Comparison of ENCODE assay signal across 15 cellular contexts in genomic region chr2:110994250-110994961, GRCh38.
A peak's percentile ranks its signal among the peaks of the same experiment; 100 is the strongest.
DNase-seq lines count a peak whose midpoint lies in the region; ATAC-seq and TF ChIP-seq lines count a peak whose summit lies in the region.
"Had no signal": no experiment of that assay in that cellular context is flagged by ENCODE, and none has a peak within 500 bp of the region (broad histone marks: within the 10 kb centered on the region; RNA-seq: fewer than 3 reads in every experiment).

No MANE protein-coding gene starts in this region.

- no peak overlapping the region for H3K27ac ChIP-seq in CD4-positive, alpha-beta T cell (ENCODE audit: low read depth, low read length)
- H3K27ac ChIP-seq in Karpas-422 (ENCODE audit: low read length) (no peak overlapping the region), SU-DHL-6 (ENCODE audit: low read depth, low read length) (no peak overlapping the region)
- H3K27ac ChIP-seq: pancreas had no signal

- H3K36me3 Mint-ChIP-seq in CD4-positive, alpha-beta T cell (ENCODE audit: low read depth) = no peaks in the 10 kb centered on the region
- H3K36me3 Mint-ChIP-seq in naive B cell = peaks cover 0 to 7% of the 10 kb centered on the region in 2 donors
- H3K36me3 Mint-ChIP-seq: stimulated activated effector memory CD8-positive, alpha-beta T cell treated with anti-CD3 and anti-CD28 coated beads, Interleukin-12 subunit alpha, Interleukin-12 subunit beta, amount 100 ng/mL, for 72 hours had no signal

- no peaks in the 10 kb centered on the region for H4K20me1 ChIP-seq in Karpas-422 (ENCODE audit: insufficient read depth, low read depth, low read length)
- H4K20me1 ChIP-seq in SU-DHL-6 (ENCODE audit: low read depth, low read length) = no peaks in the 10 kb centered on the region

- H3K36me3 ChIP-seq in Karpas-422 (ENCODE audit: insufficient read depth, low read length) (no peaks in the 10 kb centered on the region), SU-DHL-6 (ENCODE audit: low read length) (no peaks in the 10 kb centered on the region; the same call in 1 of the 2 replicates)
- H3K36me3 ChIP-seq: pancreas had no signal

- H3K9me2 ChIP-seq in Karpas-422 (replicated peaks; ENCODE audit: insufficient read depth, low read length) (no peaks in the 10 kb centered on the region), SU-DHL-6 (replicated peaks; ENCODE audit: insufficient read depth, low read length) (no peaks in the 10 kb centered on the region)

- no peak for ATAC-seq in CD4-positive, alpha-beta T cell (ENCODE audit: poor library complexity)
- ATAC-seq in naive B cell (ENCODE audit: low read depth in 2 of 2) = peak; percentile 34 to 51
- no peak for ATAC-seq in HG02571 (IDR thresholded peaks at IDR 0.05; ENCODE audit: unreplicated experiment)
- no peak for ATAC-seq in SK-N-SH treated with all-trans-retinoic acid at 6 μM for 48 hours
- ATAC-seq: GM23338 had no signal

- H3K4me3 Mint-ChIP-seq in CD4-positive, alpha-beta T cell = peak overlapping the region; percentile 8
- H3K4me3 Mint-ChIP-seq in naive B cell = peak overlapping the region in 6 of 8 donors; percentile 13 to 68 (median 50)
- H3K4me3 Mint-ChIP-seq: GM23338; stimulated activated effector memory CD8-positive, alpha-beta T cell treated with anti-CD3 and anti-CD28 coated beads, Interleukin-12 subunit alpha, Interleukin-12 subunit beta, amount 100 ng/mL, for 72 hours had no signal

- POLR2A ChIA-PET in CD4-positive, alpha-beta T cell (lab: Charles Lee) = no interaction called here

- H3K27me3 Mint-ChIP-seq in CD4-positive, alpha-beta T cell = peaks cover 18% of the 10 kb centered on the region
- H3K27me3 Mint-ChIP-seq in naive B cell = peaks cover 0 to 4% (median 0%) of the 10 kb centered on the region in 3 donors

- no peaks in the 10 kb centered on the region for H3K9me3 ChIP-seq in CD4-positive, alpha-beta T cell (ENCODE audit: control insufficient read depth, low read length)
- no peaks in the 10 kb centered on the region for H3K9me3 ChIP-seq in Karpas-422 (ENCODE audit: low read length)
- no peaks in the 10 kb centered on the region for H3K9me3 ChIP-seq in SU-DHL-6 (ENCODE audit: insufficient read depth, low read length)
- H3K9me3 ChIP-seq: pancreas had no signal

- H3K4me1 ChIP-seq in Karpas-422 (ENCODE audit: low read length) = peaks cover 22% of the 10 kb centered on the region
- H3K4me1 ChIP-seq: pancreas had no signal

- CTCF ChIA-PET in CD4-positive, alpha-beta T cell (lab: Charles Lee) = no interaction called here

- H3K4me2 ChIP-seq in Karpas-422 (ENCODE audit: low read depth, low read length, poor library complexity, severe bottlenecking) = peak overlapping the region; percentile 57
- peak overlapping the region; percentile 30 for H3K4me2 ChIP-seq in SU-DHL-6 (ENCODE audit: low read depth, low read length, poor library complexity, severe bottlenecking)
- H3K4me2 ChIP-seq: GM23338 had no signal

- no peak overlapping the region for H3K9ac ChIP-seq in Karpas-422 (ENCODE audit: low read length)
- no peak overlapping the region for H3K9ac ChIP-seq in SU-DHL-6 (ENCODE audit: low read length)

- peaks cover 3% of the 10 kb centered on the region for H3K9me3 Mint-ChIP-seq in CD4-positive, alpha-beta T cell
- H3K9me3 Mint-ChIP-seq in naive B cell = peaks cover 0 to 10% (median 5%) of the 10 kb centered on the region in 7 donors
- H3K9me3 Mint-ChIP-seq: GM23338; stimulated activated effector memory CD8-positive, alpha-beta T cell treated with anti-CD3 and anti-CD28 coated beads, Interleukin-12 subunit alpha, Interleukin-12 subunit beta, amount 100 ng/mL, for 72 hours had no signal

- intact Hi-C loops in CD4-positive, alpha-beta T cell (cut with DNase I, micrococcal nuclease) = no loop called here

- DNase-seq in CD4-positive, alpha-beta T cell = no peak
- DNase-seq in Karpas-422 = peak; percentile 76
- no peak for DNase-seq in naive B cell
- DNase-seq in superior temporal gyrus (ENCODE audit: extremely low spot score) = no peak
- no peak for DNase-seq in AG08395 (ENCODE audit: low spot score)
- DNase-seq: amygdala; effector CD4-positive, alpha-beta T cell; glutamatergic neuron; stimulated activated CD4-positive, alpha-beta T cell treated with anti-CD3 and anti-CD28 coated beads, Interleukin-1b, Interleukin-23, amount 100 ng/mL, for 48 hours had no signal

- no peaks in the 10 kb centered on the region for H3K27me3 ChIP-seq in CD4-positive, alpha-beta T cell (ENCODE audit: control insufficient read depth, insufficient read depth, low read length)
- H3K27me3 ChIP-seq in Karpas-422 (ENCODE audit: low read length) = no peaks in the 10 kb centered on the region
- no peaks in the 10 kb centered on the region for H3K27me3 ChIP-seq in SU-DHL-6 (ENCODE audit: low read length)

- H3K79me2 ChIP-seq in Karpas-422 (ENCODE audit: low read length) = no peaks in the 10 kb centered on the region
- no peaks in the 10 kb centered on the region for H3K79me2 ChIP-seq in SU-DHL-6 (ENCODE audit: insufficient read depth, low read length)

- H3K4me1 Mint-ChIP-seq in CD4-positive, alpha-beta T cell (ENCODE audit: low read depth) = peaks cover 19% of the 10 kb centered on the region
- H3K4me1 Mint-ChIP-seq in naive B cell = peaks cover 14 to 26% (median 18%) of the 10 kb centered on the region in 3 donors

- H3K27ac Mint-ChIP-seq in CD4-positive, alpha-beta T cell = no peak overlapping the region
- peak overlapping the region in 2 of 6 donors; percentile 19 to 44 for H3K27ac Mint-ChIP-seq in naive B cell
- H3K27ac Mint-ChIP-seq: stimulated activated effector memory CD8-positive, alpha-beta T cell treated with anti-CD3 and anti-CD28 coated beads, Interleukin-12 subunit alpha, Interleukin-12 subunit beta, amount 100 ng/mL, for 72 hours had no signal

- peak overlapping the region; percentile 8; the same call in 1 of the 2 replicates for H3K4me3 ChIP-seq in Karpas-422 (ENCODE audit: low read length)
- no peak overlapping the region for H3K4me3 ChIP-seq in SU-DHL-6 (ENCODE audit: insufficient read depth, low read length, poor library complexity, severe bottlenecking)
- H3K4me3 ChIP-seq: GM23338, pancreas had no signal

- no peak for TF ChIP-seq CTCF in CD4-positive, alpha-beta T cell (IDR thresholded peaks at IDR 0.05)
- TF ChIP-seq CTCF in SU-DHL-6 (IDR thresholded peaks at IDR 0.05; ENCODE audit: insufficient read depth, low read length, poor library complexity, severe bottlenecking) = no peak

- H2AFZ ChIP-seq in Karpas-422 (ENCODE audit: low read length) = no peak overlapping the region
- H2AFZ ChIP-seq in SU-DHL-6 (ENCODE audit: low read depth, low read length, severe bottlenecking) = peak overlapping the region; percentile 56
- H2AFZ ChIP-seq: GM23338 had no signal

- no peaks in the 10 kb centered on the region for H3F3A ChIP-seq in SU-DHL-6 (ENCODE audit: insufficient read depth)

TF ChIP-seq in SK-N-SH treated with all-trans-retinoic acid at 6 μM for 48 hours, 23 proteins besides CTCF, POLR2A, EP300 and RAD21 (continues in another document):
- TF ChIP-seq ISL1 (CRISPR knock-in tag; IDR thresholded peaks at IDR 0.05) (no peak), TOX (CRISPR knock-in tag; IDR thresholded peaks at IDR 0.05; ENCODE audit: borderline replicate concordance) (no peak), TSHZ2 (CRISPR knock-in tag; IDR thresholded peaks at IDR 0.05) (no peak), RARB (CRISPR knock-in tag; IDR thresholded peaks at IDR 0.05) (no peak), ZNF8 (CRISPR knock-in tag; IDR thresholded peaks at IDR 0.05) (no peak), CREB5 (CRISPR knock-in tag; IDR thresholded peaks at IDR 0.05; ENCODE audit: low read depth) (no peak), ZFP30 (CRISPR knock-in tag; IDR thresholded peaks at IDR 0.05) (no peak), PPARA (CRISPR knock-in tag; IDR thresholded peaks at IDR 0.05; ENCODE audit: borderline replicate concordance) (no peak), BACH2 (CRISPR knock-in tag; IDR thresholded peaks at IDR 0.05; ENCODE audit: borderline replicate concordance) (no peak), GLIS3 (CRISPR knock-in tag; IDR thresholded peaks at IDR 0.05) (no peak), ARNTL (CRISPR knock-in tag; IDR thresholded peaks at IDR 0.05; ENCODE audit: borderline replicate concordance, low read depth) (no peak), ESRRG (CRISPR knock-in tag; IDR thresholded peaks at IDR 0.05) (no peak), ZFP3 (CRISPR knock-in tag; IDR thresholded peaks at IDR 0.05) (no peak)

Comparison
In these comparisons a context has a peak if more than half of its experiments do, and no peak if none do; other contexts are left out.
1. ATAC-seq: peak in naive B cell (2 of 2); none in CD4-positive, alpha-beta T cell (single experiment), HG02571 (single experiment) and SK-N-SH treated with all-trans-retinoic acid at 6 μM for 48 hours (single experiment).